In genomic region chr6:34227656-34228421, GRCh38 we compare ENCODE assay signal across 15 cellular contexts. TPM values are rescaled to one million over a fixed set of nuclear protein-coding genes. Genes with fewer than 3 reads are reported as not detected.
A peak's percentile ranks its signal among the peaks of the same experiment; 100 is the strongest.
DNase-seq lines count a peak whose midpoint lies in the region; ATAC-seq and TF ChIP-seq lines count a peak whose summit lies in the region.
"Had no signal": no experiment of that assay in that cellular context is flagged by ENCODE, and none has a peak within 500 bp of the region (broad histone marks: within the 10 kb centered on the region; RNA-seq: fewer than 3 reads in every experiment).

No MANE protein-coding gene starts in this region.

- no peak overlapping the region; a peak in 1 of 4 replicates for H4K8ac ChIP-seq in IMR-90 (ENCODE audit: low read depth in 2 of 2, low read length in 2 of 2)

- DNase-seq in CD14-positive monocyte (ENCODE audit: low spot score) (no peak), IMR-90 (no peak), WTC11 (ENCODE audit: low spot score) (no peak), kidney tubule cell (ENCODE audit: low spot score) (peak; percentile 97), NCI-H82 treated with DMSO at 0.1 percent for 48 hours (lab: John Stamatoyannopoulos, UW; ENCODE audit: unreplicated experiment) (no peak), GM03348 (ENCODE audit: low spot score) (no peak), coronary artery (ENCODE audit: low spot score) (no peak)
- DNase-seq: activated CD4-positive, alpha-beta T cell treated with anti-CD3 and anti-CD28 coated beads, Interleukin-2, amount 50 U/mL, for 1 hour; activated naive CD4-positive, alpha-beta T cell; DND-41; NCI-H1694 treated with DMSO at 0.1 percent for 48 hours; NCI-H82; stimulated activated CD4-positive, alpha-beta T cell treated with anti-CD3 and anti-CD28 coated beads, Interleukin-12 subunit alpha, Interleukin-12 subunit beta, amount 100 ng/mL, for 4 hours had no signal

- H3K4ac ChIP-seq in IMR-90 (ENCODE audit: low read depth, low read length), result peak overlapping the region; percentile 64

- WGBS in IMR-90 (ENCODE audit: extremely low coverage in 2 of 2, insufficient read length in 1 of 2), 2 experiments, result 85% methylated on average over 9 of the region's 18 CpGs; no CpG with 5 or more reads in 1 of the 2 experiments

- H3K27me3 ChIP-seq in IMR-90 (ENCODE audit: control insufficient read depth, insufficient read depth, low read length), result no peaks in the 10 kb centered on the region

- no peak overlapping the region for H2BK20ac ChIP-seq in IMR-90 (ENCODE audit: low read depth, low read length)

- H2BK15ac ChIP-seq in IMR-90 (ENCODE audit: low read depth, low read length), result peak overlapping the region; percentile 65; the same call in 1 of the 3 replicates

- no peak for ATAC-seq in IMR-90 (ENCODE audit: low read depth)
- no peak for ATAC-seq in WTC11
- ATAC-seq in GM21786 (IDR thresholded peaks at IDR 0.05; ENCODE audit: unreplicated experiment), result no peak
- ATAC-seq: left lobe of liver had no signal

- peaks cover 55% of the 10 kb centered on the region for H3K4me1 Mint-ChIP-seq in CD14-positive monocyte
- H3K4me1 Mint-ChIP-seq in WTC11, result peaks cover 56% of the 10 kb centered on the region

- H3K4me3 ChIP-seq in IMR-90 (ENCODE audit: insufficient read depth, low read depth, low read length), result no peak overlapping the region
- no peak overlapping the region for H3K4me3 ChIP-seq in coronary artery

- peak overlapping the region; percentile 25 for H2BK5ac ChIP-seq in IMR-90 (ENCODE audit: low read depth, low read length, poor library complexity, severe bottlenecking)

- peak overlapping the region; percentile 13 for H2AFZ ChIP-seq in IMR-90 (replicated peaks; ENCODE audit: low read length, poor library complexity)

- no peak overlapping the region for H4K5ac ChIP-seq in IMR-90 (ENCODE audit: low read depth, low read length)

- H3K36me3 ChIP-seq in IMR-90 (ENCODE audit: control insufficient read depth, insufficient read depth, low read length), result no peaks in the 10 kb centered on the region

- H3K4me3 Mint-ChIP-seq in CD14-positive monocyte, result no peak overlapping the region
- no peak overlapping the region for H3K4me3 Mint-ChIP-seq in WTC11

- peak overlapping the region; percentile 80 for H2AK5ac ChIP-seq in IMR-90 (ENCODE audit: low read depth, low read length)

- H3K9me3 Mint-ChIP-seq in CD14-positive monocyte, result peaks cover 0 to 3% (median 0%) of the 10 kb centered on the region in 7 donors
- no peaks in the 10 kb centered on the region for H3K9me3 Mint-ChIP-seq in WTC11

- no peak overlapping the region for H3K14ac ChIP-seq in IMR-90 (replicated peaks; ENCODE audit: low read depth, low read length)

- no TSS peak for BruUV-seq in IMR-90 (replicated peaks; lab: Mats Ljungman, UMichigan)

- no peak overlapping the region for H3K4me2 ChIP-seq in IMR-90 (ENCODE audit: low read depth, low read length)

- peaks cover 19% of the 10 kb centered on the region for H3K4me1 ChIP-seq in IMR-90 (ENCODE audit: control insufficient read depth, insufficient read depth, low read length)

- TF ChIP-seq POLR2A in IMR-90 (IDR thresholded peaks at IDR 0.05; ENCODE audit: low read depth, low read length), result no peak

- H3K18ac ChIP-seq in IMR-90 (ENCODE audit: low read depth, low read length), result no peak overlapping the region

- no peak overlapping the region for H3K56ac ChIP-seq in IMR-90 (ENCODE audit: extremely low read depth, insufficient read depth, low read length)

- no peaks in the 10 kb centered on the region for H3K9me3 ChIP-seq in IMR-90 (ENCODE audit: control insufficient read depth, insufficient read depth, low read length)

- H3K27ac Mint-ChIP-seq in CD14-positive monocyte (peak overlapping the region; percentile 56 to 87 (median 82)), WTC11 (peak overlapping the region; percentile 98)

- H4K91ac ChIP-seq in IMR-90 (ENCODE audit: insufficient read depth, low read depth, low read length), result no peak overlapping the region; the same call in 1 of the 2 replicates

- peak overlapping the region; percentile 74 for H2AK9ac ChIP-seq in IMR-90 (replicated peaks; ENCODE audit: low read depth, low read length, poor library complexity)

- CTCF ChIA-PET in IMR-90 (lab: Yijun Ruan, JAX) (no interaction called here), WTC11 (lab: Charles Lee) (interaction anchor here (0.6 to 1.7 kb wide), 9 partner anchors 12 to 563 kb away, joined by 3 to 24 read pairs (median 4); partner anchors contain the start of gene SMIM29)

- intact Hi-C loops in CD14-positive monocyte (cut with micrococcal nuclease), result no loop called here
- intact Hi-C loops in IMR-90 (cut with micrococcal nuclease), result no loop called here

- H4K20me1 ChIP-seq in IMR-90 (ENCODE audit: insufficient read depth, low read length), result no peaks in the 10 kb centered on the region

- dilution Hi-C loops in IMR-90 (cut with HindIII; ENCODE audit: low sequenced_read_pairs, unreplicated experiment), result no loop called here

- H3K23ac ChIP-seq in IMR-90 (ENCODE audit: low read depth, low read length), result no peak overlapping the region

- peaks cover 17% of the 10 kb centered on the region for H3K9me1 ChIP-seq in IMR-90 (ENCODE audit: insufficient read depth, low read length)

- no peak overlapping the region for H3K27ac ChIP-seq in IMR-90 (ENCODE audit: insufficient read depth, low read length)
- no peak overlapping the region for H3K27ac ChIP-seq in coronary artery

- H3K9ac ChIP-seq in IMR-90 (ENCODE audit: low read depth, low read length), result no peak overlapping the region

- H3K36me3 Mint-ChIP-seq in CD14-positive monocyte, result peaks cover 0 to 2% of the 10 kb centered on the region in 2 donors
- no peaks in the 10 kb centered on the region for H3K36me3 Mint-ChIP-seq in WTC11

- TF ChIP-seq CTCF in CD14-positive monocyte (IDR thresholded peaks at IDR 0.05) (no peak), IMR-90 (conservative IDR thresholded peaks at IDR 0.05; ENCODE audit: low read depth, low read length) (no peak), WTC11 (IDR thresholded peaks at IDR 0.05) (no peak), coronary artery (IDR thresholded peaks at IDR 0.05) (no peak)

- peaks cover 0 to 8% of the 10 kb centered on the region in 2 experiments; a peak in 1 of 4 replicates for H3K79me1 ChIP-seq in IMR-90 (ENCODE audit: low read depth in 1 of 2, low read length in 2 of 2)

- peak overlapping the region; percentile 3; the same call in 1 of the 2 replicates for H2BK120ac ChIP-seq in IMR-90 (ENCODE audit: low read depth, low read length)

- POLR2A ChIA-PET in IMR-90 (lab: Charles Lee; ENCODE audit: unreplicated experiment), result interaction anchor here (0.6 kb wide), 1 partner anchor 9 kb away, joined by 4 read pairs; the partner anchor contains the start of gene HMGA1
- POLR2A ChIA-PET in WTC11 (lab: Charles Lee), result interaction anchor here (0.6 to 2.1 kb wide), 8 partner anchors 9 to 531 kb away, joined by 3 to 41 read pairs (median 4); partner anchors contain the start of genes HMGA1 and SMIM29

- H3K27me3 Mint-ChIP-seq in CD14-positive monocyte (ENCODE audit: low read depth in 3 of 3) (peaks cover 0 to 12% (median 2%) of the 10 kb centered on the region in 3 donors), WTC11 (ENCODE audit: low read depth) (no peaks in the 10 kb centered on the region; the same call in 1 of the 2 replicates)

- in situ Hi-C loops in IMR-90 (cut with MboI; ENCODE audit: low sequenced_read_pairs), result no loop called here

- no peak for TF ChIP-seq RAD21 in IMR-90 (IDR thresholded peaks at IDR 0.05; ENCODE audit: low read length)

TF ChIP-seq in IMR-90, 13 proteins besides CTCF, POLR2A, EP300 and RAD21 (continues in another document):
- TF ChIP-seq CHD1 (IDR thresholded peaks at IDR 0.05; ENCODE audit: low read depth, low read length), result no peak
- TF ChIP-seq MAZ (IDR thresholded peaks at IDR 0.05; ENCODE audit: borderline replicate concordance, low read depth, low read length), result no peak
- TF ChIP-seq RFX5 (IDR thresholded peaks at IDR 0.05; ENCODE audit: low read depth, low read length), result no peak
- no peak for TF ChIP-seq ELK1 (IDR thresholded peaks at IDR 0.05; ENCODE audit: borderline replicate concordance, low read depth, low read length)
- TF ChIP-seq RCOR1 (IDR thresholded peaks at IDR 0.05; ENCODE audit: insufficient replicate concordance, low read length), result no peak

TF ChIP-seq in WTC11, 78 proteins besides CTCF, POLR2A, EP300 and RAD21 (continues in another document):
- TF ChIP-seq ZNF512 (CRISPR knock-in tag; IDR thresholded peaks at IDR 0.05; ENCODE audit: borderline replicate concordance), result no peak

RNA-seq across cellular contexts. Expression of gene HMGA1, which starts 8.8 kb away (rescaled TPM):
- polyA plus RNA-seq in CD14-positive monocyte (10 to 100 TPM; 11.4 to 17.6 TPM), IMR-90 (2012; rRNA removed) (589 and 652 TPM in 2 replicates)
- total RNA-seq in IMR-90 (2012; rRNA removed) (101 and 129 TPM in 2 replicates), WTC11 (2021) (2,446 to 2,677 TPM (median 2,610 TPM) in 3 replicates)
- 380 and 646 TPM in 2 replicates for polyA plus RNA-seq in IMR-90 (2012; cell fraction: cytosol; rRNA removed)
- 226 and 344 TPM in 2 replicates for polyA plus RNA-seq in IMR-90 (2012; cell fraction: nucleus; rRNA removed; ENCODE audit: low replicate concordance)

RNA-seq across cellular contexts. Expression of gene SMIM29, which starts 21.0 kb away (rescaled TPM):
- polyA plus RNA-seq in CD14-positive monocyte (10 to 100 TPM; 57.2 to 66.7 TPM), IMR-90 (2012; rRNA removed) (25.6 and 28.9 TPM in 2 replicates)
- total RNA-seq in IMR-90 (2012; rRNA removed) (8.1 and 8.4 TPM in 2 replicates), WTC11 (2021) (11.7 to 15.1 TPM (median 14.1 TPM) in 3 replicates)
- polyA plus RNA-seq in IMR-90 (2012; cell fraction: cytosol; rRNA removed), result 27.3 and 43.9 TPM in 2 replicates
- 16.8 and 47.4 TPM in 2 replicates for polyA plus RNA-seq in IMR-90 (2012; cell fraction: nucleus; rRNA removed; ENCODE audit: low replicate concordance)

Comparison
In these comparisons a context has a peak if more than half of its experiments do, and no peak if none do; other contexts are left out.
1. RNA of gene HMGA1, which starts 8.8 kb away (total RNA-seq): 2,446 to 2,677 TPM in WTC11; 101 to 129 TPM in IMR-90; every median in the first group is over 10 times any median in the second.